In the genomic region with DNA sequence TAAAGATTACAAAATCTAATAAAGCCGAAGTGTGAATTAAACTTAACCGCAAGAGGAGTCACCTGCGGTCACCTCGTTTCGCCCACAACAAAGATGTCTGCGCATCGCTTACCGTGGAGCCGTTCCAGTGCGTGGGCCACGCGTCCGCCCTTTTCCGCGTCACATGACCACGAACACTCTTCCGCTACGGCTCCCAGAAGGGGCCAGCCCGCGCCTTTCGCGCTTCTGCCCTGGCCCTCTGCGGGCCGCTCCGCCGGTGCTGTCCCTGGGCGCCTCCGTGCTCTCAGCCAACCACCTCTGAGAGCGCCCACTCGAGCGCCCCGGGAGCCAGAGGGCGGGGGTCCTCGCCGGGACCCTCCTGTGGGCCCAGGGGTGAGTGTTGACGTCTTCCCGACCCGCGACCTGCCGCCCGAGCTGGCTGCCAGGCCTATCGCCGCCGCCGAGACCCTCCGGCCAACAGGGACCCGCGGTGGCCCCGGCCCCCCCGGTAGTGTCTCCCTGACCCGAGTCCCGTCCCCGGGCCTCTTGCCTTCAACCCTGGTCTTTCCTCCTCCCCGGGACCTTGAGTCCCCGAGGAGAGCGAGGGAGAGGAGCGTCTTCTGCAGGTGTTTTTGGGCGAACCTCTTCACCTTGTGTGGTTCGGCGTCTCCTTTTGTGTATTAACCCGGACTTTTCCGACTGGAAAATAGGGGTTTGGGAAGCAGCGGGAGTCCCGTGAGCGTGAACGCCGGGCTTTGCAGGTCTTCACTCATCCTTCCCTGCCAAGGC, we compare ENCODE assay signal across 8 cellular contexts. TPM values are rescaled to one million over a fixed set of nuclear protein-coding genes. Genes with fewer than 3 reads are reported as not detected.
DNase-seq lines count a peak whose midpoint lies in the region; ATAC-seq and TF ChIP-seq lines count a peak whose summit lies in the region.

A gene with protein sequence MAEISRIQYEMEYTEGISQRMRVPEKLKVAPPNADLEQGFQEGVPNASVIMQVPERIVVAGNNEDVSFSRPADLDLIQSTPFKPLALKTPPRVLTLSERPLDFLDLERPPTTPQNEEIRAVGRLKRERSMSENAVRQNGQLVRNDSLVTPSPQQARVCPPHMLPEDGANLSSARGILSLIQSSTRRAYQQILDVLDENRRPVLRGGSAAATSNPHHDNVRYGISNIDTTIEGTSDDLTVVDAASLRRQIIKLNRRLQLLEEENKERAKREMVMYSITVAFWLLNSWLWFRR (plus strand): TSS at position 196 of the 768 bp plus-strand sequence. CDS start 5,415 bp downstream, outside the sequence.

- H4K8ac ChIP-seq in IMR-90 (ENCODE audit: low read depth in 2 of 2, low read length in 2 of 2) = peak within 1 kb of the TSS; percentile 95 to 99

- peak within 1 kb of the TSS; percentile 70 for H3K23ac ChIP-seq in IMR-90 (ENCODE audit: low read depth, low read length)

- peak; percentile 98 for ATAC-seq in GM21528 (IDR thresholded peaks at IDR 0.05; ENCODE audit: low FRiP score, unreplicated experiment)
- ATAC-seq in IMR-90 (ENCODE audit: low read depth) = peak; percentile 96

- H3K56ac ChIP-seq in IMR-90 (ENCODE audit: extremely low read depth, insufficient read depth, low read length) = peak within 1 kb of the TSS; percentile 80

- peak within 1 kb of the TSS; percentile 71 for H2BK5ac ChIP-seq in IMR-90 (ENCODE audit: low read depth, low read length, poor library complexity, severe bottlenecking)

- H2AK9ac ChIP-seq in IMR-90 (replicated peaks; ENCODE audit: low read depth, low read length, poor library complexity) = peak within 1 kb of the TSS; percentile 74

- H3K9ac ChIP-seq in IMR-90 (ENCODE audit: low read depth, low read length) = peak within 1 kb of the TSS; percentile 69

- H3K9me3 ChIP-seq in IMR-90 (ENCODE audit: control insufficient read depth, insufficient read depth, low read length) (no peaks in the 10 kb centered on the region), OCI-LY7 (ENCODE audit: low read length) (peaks cover 6% of the 10 kb centered on the region; the same call in 1 of the 2 replicates)

- WGBS in IMR-90 (ENCODE audit: extremely low coverage in 2 of 2, insufficient read length in 1 of 2), 2 experiments = 1% methylated on average over 18 of the region's 67 CpGs; no CpG with 5 or more reads in 1 of the 2 experiments

- 0 out of 2 replicates have a peak within 1 kb of the TSS, but pooled peaks have one; percentile 21 for H2AK5ac ChIP-seq in IMR-90 (ENCODE audit: low read depth, low read length)

- CTCF ChIA-PET in IMR-90 (lab: Yijun Ruan, JAX) = interaction anchor here (0.6 to 0.9 kb wide), 3 partner anchors 21 to 123 kb away, joined by 3 to 5 read pairs (median 4); no protein-coding TSS in a partner anchor
- CTCF ChIA-PET in OCI-LY7 (lab: Charles Lee; ENCODE audit: unreplicated experiment) = no interaction called here

- peak within 1 kb of the TSS; percentile 91 for H3K14ac ChIP-seq in IMR-90 (replicated peaks; ENCODE audit: low read depth, low read length)

- H2BK15ac ChIP-seq in IMR-90 (ENCODE audit: low read depth, low read length) = peak within 1 kb of the TSS; percentile 53; the same call in 2 of the 3 replicates

- H4K5ac ChIP-seq in IMR-90 (ENCODE audit: low read depth, low read length) = peak within 1 kb of the TSS; percentile 92

- H3K79me2 ChIP-seq in OCI-LY7 (ENCODE audit: insufficient read depth, low read depth, low read length) = peaks cover 31% of the 10 kb centered on the region

- peak within 1 kb of the TSS; percentile 52 for H4K91ac ChIP-seq in IMR-90 (ENCODE audit: insufficient read depth, low read depth, low read length)

- POLR2A ChIA-PET in IMR-90 (lab: Charles Lee; ENCODE audit: unreplicated experiment) (interaction anchor here (0.6 kb wide), 1 partner anchor 11 kb away, joined by 3 read pairs; no protein-coding TSS in a partner anchor), OCI-LY7 (lab: Charles Lee) (no interaction called here)

- no peaks in the 10 kb centered on the region for H3K27me3 ChIP-seq in IMR-90 (ENCODE audit: control insufficient read depth, insufficient read depth, low read length)

- peaks cover 15 to 25% of the 10 kb centered on the region in 2 experiments for H3K79me1 ChIP-seq in IMR-90 (ENCODE audit: low read depth in 1 of 2, low read length in 2 of 2)

- H3K4me1 ChIP-seq in IMR-90 (ENCODE audit: control insufficient read depth, insufficient read depth, low read length) (0 out of 2 replicates have a peak, but pooled peaks cover 2% of the 10 kb centered on the region), OCI-LY7 (ENCODE audit: insufficient read depth, low read length, poor library complexity, severe bottlenecking) (peaks cover 23% of the 10 kb centered on the region)

- no peak for TF ChIP-seq RAD21 in IMR-90 (IDR thresholded peaks at IDR 0.05; ENCODE audit: low read length)

- peak within 1 kb of the TSS; percentile 50 for H3K18ac ChIP-seq in IMR-90 (ENCODE audit: low read depth, low read length)

- H3K9me1 ChIP-seq in IMR-90 (ENCODE audit: insufficient read depth, low read length) = no peaks in the 10 kb centered on the region

- BruUV-seq in IMR-90 (replicated peaks; lab: Mats Ljungman, UMichigan) = no TSS peak
- BruUV-seq in OCI-LY7 (replicated peaks; lab: Mats Ljungman, UMichigan) = no TSS peak

- H3K4me2 ChIP-seq in IMR-90 (ENCODE audit: low read depth, low read length) (peak within 1 kb of the TSS; percentile 90), OCI-LY7 (ENCODE audit: low read length) (peak within 1 kb of the TSS; percentile 98)

- H2AFZ ChIP-seq in IMR-90 (replicated peaks; ENCODE audit: low read length, poor library complexity) (peak within 1 kb of the TSS; percentile 92), OCI-LY7 (ENCODE audit: low read length) (peak within 1 kb of the TSS; percentile 100)

- no peak for TF ChIP-seq CTCF in IMR-90 (conservative IDR thresholded peaks at IDR 0.05; ENCODE audit: low read depth, low read length)
- TF ChIP-seq CTCF in OCI-LY7 (conservative IDR thresholded peaks at IDR 0.05; ENCODE audit: low read length) = peak; percentile 68

- H3K36me3 ChIP-seq in IMR-90 (ENCODE audit: control insufficient read depth, insufficient read depth, low read length) = no peaks in the 10 kb centered on the region
- H3K36me3 ChIP-seq in OCI-LY7 (ENCODE audit: insufficient read depth, low read length) = peaks cover 19% of the 10 kb centered on the region; the same call in 1 of the 2 replicates

- no peak within 1 kb of the TSS for H2BK20ac ChIP-seq in IMR-90 (ENCODE audit: low read depth, low read length)

- H2BK120ac ChIP-seq in IMR-90 (ENCODE audit: low read depth, low read length) = peak within 1 kb of the TSS; percentile 26

- peak; percentile 82 for TF ChIP-seq POLR2A in IMR-90 (IDR thresholded peaks at IDR 0.05; ENCODE audit: low read depth, low read length)

- H3K9me2 ChIP-seq in OCI-LY7 (ENCODE audit: insufficient read depth, low read length) = no peaks in the 10 kb centered on the region; the same call in 1 of the 2 replicates

- H3K4me3 ChIP-seq in IMR-90 (ENCODE audit: insufficient read depth, low read depth, low read length) (peak within 1 kb of the TSS; percentile 86), OCI-LY7 (ENCODE audit: low read depth, low read length, poor library complexity, severe bottlenecking) (peak within 1 kb of the TSS; percentile 90)

- peak within 1 kb of the TSS; percentile 83 for H3K4ac ChIP-seq in IMR-90 (ENCODE audit: low read depth, low read length)

- H4K20me1 ChIP-seq in IMR-90 (ENCODE audit: insufficient read depth, low read length) = no peaks in the 10 kb centered on the region
- H4K20me1 ChIP-seq in OCI-LY7 (ENCODE audit: insufficient read depth, low read length) = peaks cover 7% of the 10 kb centered on the region

- peak; percentile 83 for DNase-seq in DMS153 (lab: John Stamatoyannopoulos, UW)
- peak; percentile 91 for DNase-seq in IMR-90
- peak; percentile 95 for DNase-seq in OCI-LY7 (ENCODE audit: low spot score)
- peak; percentile 92 for DNase-seq in activated T-cell treated with anti-CD3 and anti-CD28 coated beads for 24 hours (ENCODE audit: low read depth)
- peak; percentile 93 for DNase-seq in epidermal melanocyte (ENCODE audit: insufficient read length, low spot score)
- peak; percentile 88 for DNase-seq in middle frontal gyrus (ENCODE audit: extremely low spot score, low spot score)
- peak; percentile 88 to 90 for DNase-seq in stimulated activated CD8-positive, alpha-beta memory T cell treated with anti-CD3 and anti-CD28 coated beads, Interleukin-2, amount 100 ng/mL, for 48 hours (ENCODE audit: low read depth in 2 of 2)

- in situ Hi-C loops in IMR-90 (cut with MboI; ENCODE audit: low sequenced_read_pairs) = no loop called here

- dilution Hi-C loops in IMR-90 (cut with HindIII; ENCODE audit: low sequenced_read_pairs, unreplicated experiment) = no loop called here

- intact Hi-C loops in IMR-90 (cut with micrococcal nuclease) (loop anchor here (1.0 to 10.0 kb wide), 3 partner anchors 147 to 202 kb away; partner anchors contain the start of gene AGFG1), OCI-LY7 (cut with micrococcal nuclease; ENCODE audit: unreplicated experiment) (loop anchor here (10.0 kb wide), 1 partner anchor 160 kb away; the partner anchor contains the start of genes COL4A3 and COL4A4)

- peak within 1 kb of the TSS; percentile 76 for H3K27ac ChIP-seq in IMR-90 (ENCODE audit: insufficient read depth, low read length)
- peak within 1 kb of the TSS; percentile 38 for H3K27ac ChIP-seq in OCI-LY7 (ENCODE audit: low read depth, low read length, poor library complexity, severe bottlenecking)

TF ChIP-seq in IMR-90, 13 proteins besides CTCF, POLR2A, EP300 and RAD21:
- peak; percentile 64; the same call in 1 of the 2 replicates for TF ChIP-seq MAZ (IDR thresholded peaks at IDR 0.05; ENCODE audit: borderline replicate concordance, low read depth, low read length)
- TF ChIP-seq MXI1 (IDR thresholded peaks at IDR 0.05; ENCODE audit: borderline replicate concordance, low read depth, low read length) = 0 out of 2 replicates have a peak, but pooled peaks have one; percentile 48
- TF ChIP-seq BHLHE40 (IDR thresholded peaks at IDR 0.05; ENCODE audit: low read depth, low read length) = peak; percentile 84
- peak; percentile 33; the same call in 1 of the 2 replicates for TF ChIP-seq FOS (IDR thresholded peaks at IDR 0.05; ENCODE audit: low read depth, low read length)
- TF ChIP-seq CEBPB (IDR thresholded peaks at IDR 0.05; ENCODE audit: low read depth, low read length) = no peak
- TF ChIP-seq, protein P1, sequence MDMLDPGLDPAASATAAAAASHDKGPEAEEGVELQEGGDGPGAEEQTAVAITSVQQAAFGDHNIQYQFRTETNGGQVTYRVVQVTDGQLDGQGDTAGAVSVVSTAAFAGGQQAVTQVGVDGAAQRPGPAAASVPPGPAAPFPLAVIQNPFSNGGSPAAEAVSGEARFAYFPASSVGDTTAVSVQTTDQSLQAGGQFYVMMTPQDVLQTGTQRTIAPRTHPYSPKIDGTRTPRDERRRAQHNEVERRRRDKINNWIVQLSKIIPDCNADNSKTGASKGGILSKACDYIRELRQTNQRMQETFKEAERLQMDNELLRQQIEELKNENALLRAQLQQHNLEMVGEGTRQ (IDR thresholded peaks at IDR 0.05; ENCODE audit: low read depth, low read length) = peak; percentile 98

RNA-seq across cellular contexts. Expression of the gene that starts here (rescaled TPM):
- 86.4 and 96.4 TPM in 2 replicates for total RNA-seq in IMR-90 (2012; rRNA removed)
- polyA plus RNA-seq in IMR-90 (2012; rRNA removed) = 61.0 and 70.1 TPM in 2 replicates
- 28.9 and 29.5 TPM in 2 replicates for polyA plus RNA-seq in IMR-90 (2012; cell fraction: cytosol; rRNA removed)
- 17.1 and 109 TPM in 2 replicates for polyA plus RNA-seq in IMR-90 (2012; cell fraction: nucleus; rRNA removed; ENCODE audit: low replicate concordance)
- 64.4 and 66.6 TPM in 2 replicates for total RNA-seq in OCI-LY7 (2014; rRNA removed; shearing (Covaris generic))
- total RNA-seq in OCI-LY7 (2022) = 72.1 and 76.4 TPM in 2 replicates

Comparison
In these comparisons a context has a peak if more than half of its experiments do, and no peak if none do; other contexts are left out.
1. Peak in every context shown above with its lines: DNase-seq, ATAC-seq, H3K4me3 ChIP-seq and H3K27ac ChIP-seq.